Comparison of ENCODE assay signal across 8 cellular contexts in genomic region chr3:4985330-4986174, GRCh38. TPM values are rescaled to one million over a fixed set of nuclear protein-coding genes. Genes with fewer than 3 reads are reported as not detected.
A peak's percentile ranks its signal among the peaks of the same experiment; 100 is the strongest.
DNase-seq lines count a peak whose midpoint lies in the region; ATAC-seq, FAIRE-seq and TF ChIP-seq lines count a peak whose summit lies in the region.

No MANE protein-coding gene starts in this region.

- FAIRE-seq in astrocyte (lab: Jason Lieb, UNC) (no peak), GM19239 (lab: Jason Lieb, UNC) (no peak)

- no peaks in the 10 kb centered on the region for H3K9me3 ChIP-seq in BE2C
- H3K9me3 ChIP-seq in astrocyte (ENCODE audit: insufficient read depth, low read depth, low read length), result no peaks in the 10 kb centered on the region
- no peaks in the 10 kb centered on the region for H3K9me3 ChIP-seq in thoracic aorta

- peak overlapping the region; percentile 84 for H3K9ac ChIP-seq in astrocyte (ENCODE audit: low read length)

- H3K27me3 Mint-ChIP-seq in IgD-negative memory B cell (no peaks in the 10 kb centered on the region), astrocyte (ENCODE audit: low read depth, unreplicated experiment) (no peaks in the 10 kb centered on the region)

- peak overlapping the region; percentile 79 for H3K4me2 ChIP-seq in astrocyte (ENCODE audit: low read length)

- DNase-seq in BE2C (peak; percentile 48), astrocyte (ENCODE audit: low read depth) (peak; percentile 88), left lobe of liver (ENCODE audit: low spot score) (no peak), thoracic aorta (ENCODE audit: low spot score) (no peak), NCI-H2029 treated with DMSO at 0.1 percent for 48 hours (lab: John Stamatoyannopoulos, UW) (no peak), GM19239 (ENCODE audit: insufficient read length, low spot score) (no peak)

- no peak overlapping the region for H2AFZ ChIP-seq in astrocyte (ENCODE audit: low read depth, low read length)

- H3K9me3 Mint-ChIP-seq in IgD-negative memory B cell (no peaks in the 10 kb centered on the region), astrocyte (ENCODE audit: unreplicated experiment) (no peaks in the 10 kb centered on the region)

- H3K27me3 ChIP-seq in BE2C (no peaks in the 10 kb centered on the region), astrocyte (ENCODE audit: insufficient read depth, low read length) (no peaks in the 10 kb centered on the region), thoracic aorta (replicated peaks; ENCODE audit: insufficient read depth) (no peaks in the 10 kb centered on the region)

- peaks cover 41% of the 10 kb centered on the region for H3K79me2 ChIP-seq in astrocyte (ENCODE audit: insufficient read depth, low read length)

- H3K27ac Mint-ChIP-seq in IgD-negative memory B cell, result peak overlapping the region; percentile 84 to 99 (median 96)
- peak overlapping the region; percentile 99 for H3K27ac Mint-ChIP-seq in astrocyte (ENCODE audit: unreplicated experiment)

- H3K4me1 Mint-ChIP-seq in IgD-negative memory B cell (peaks cover 48 to 65% (median 50%) of the 10 kb centered on the region in 3 donors), astrocyte (ENCODE audit: low read depth, unreplicated experiment) (peaks cover 44% of the 10 kb centered on the region)

- H3K27ac ChIP-seq in astrocyte (ENCODE audit: low read depth, low read length) (peak overlapping the region; percentile 86), thoracic aorta (peak overlapping the region; percentile 99)

- no peak for TF ChIP-seq CTCF in BE2C (IDR thresholded peaks at IDR 0.05; ENCODE audit: low read depth, low read length)
- TF ChIP-seq CTCF in astrocyte (IDR thresholded peaks at IDR 0.05; ENCODE audit: insufficient read depth, low read depth, low read length), result no peak
- TF ChIP-seq CTCF in thoracic aorta (IDR thresholded peaks at IDR 0.05), result no peak

- ATAC-seq in left lobe of liver (peak; percentile 4), thoracic aorta (ENCODE audit: insufficient number of reproducible peaks, low FRiP score, low read depth) (no peak), GM18907 (IDR thresholded peaks at IDR 0.05; ENCODE audit: unreplicated experiment) (no peak)

- H3K4me3 ChIP-seq in BE2C (ENCODE audit: low read depth, low read length) (peak overlapping the region; percentile 46; the same call in 1 of the 2 replicates), astrocyte (ENCODE audit: insufficient read depth, low read depth, low read length) (no peak overlapping the region), thoracic aorta (peak overlapping the region; percentile 22)

- H3K36me3 ChIP-seq in BE2C (no peaks in the 10 kb centered on the region), astrocyte (ENCODE audit: insufficient read depth, low read length) (peaks cover 28% of the 10 kb centered on the region), thoracic aorta (peaks cover 9% of the 10 kb centered on the region)

- H3K4me1 ChIP-seq in BE2C (peaks cover 6% of the 10 kb centered on the region), astrocyte (ENCODE audit: insufficient read depth, low read length) (peaks cover 51% of the 10 kb centered on the region), thoracic aorta (ENCODE audit: control insufficient read depth in 1 of 2, low read depth in 2 of 2) (peaks cover 39 to 73% of the 10 kb centered on the region in 2 donors)

- H4K20me1 ChIP-seq in astrocyte (ENCODE audit: insufficient read depth, low read length), result peaks cover 25% of the 10 kb centered on the region

- H3K4me3 Mint-ChIP-seq in IgD-negative memory B cell (peak overlapping the region; percentile 39 to 90 (median 82)), astrocyte (ENCODE audit: unreplicated experiment) (peak overlapping the region; percentile 81)

- H3K36me3 Mint-ChIP-seq in IgD-negative memory B cell (peaks cover 3% of the 10 kb centered on the region), astrocyte (ENCODE audit: low read depth, unreplicated experiment) (peaks cover 34% of the 10 kb centered on the region)

RNA-seq across cellular contexts. Expression of gene BHLHE40, which starts 6.3 kb away (rescaled TPM):
- polyA plus RNA-seq in BE2C (2012; ENCODE audit: insufficient read depth, insufficient read length, low read depth), result 21.8 TPM
- polyA plus RNA-seq in IgD-negative memory B cell, result 11.1 TPM
- 156 and 185 TPM in 2 replicates for total RNA-seq in astrocyte
- total RNA-seq in left lobe of liver, result 26.4 TPM
- 100 to 1,000 TPM in 1 of 2 donors, 10 to 100 TPM in 1; 47.2 to 109 TPM for total RNA-seq in thoracic aorta

Comparison
In these comparisons a context has a peak if more than half of its experiments do, and no peak if none do; other contexts are left out.
1. DNase-seq: peak in BE2C (single experiment) and astrocyte (single experiment); none in left lobe of liver (single experiment), thoracic aorta (single experiment), NCI-H2029 treated with DMSO at 0.1 percent for 48 hours (single experiment) and GM19239 (single experiment).